8 cellular contexts compared by ENCODE assay signal in the genomic region with DNA sequence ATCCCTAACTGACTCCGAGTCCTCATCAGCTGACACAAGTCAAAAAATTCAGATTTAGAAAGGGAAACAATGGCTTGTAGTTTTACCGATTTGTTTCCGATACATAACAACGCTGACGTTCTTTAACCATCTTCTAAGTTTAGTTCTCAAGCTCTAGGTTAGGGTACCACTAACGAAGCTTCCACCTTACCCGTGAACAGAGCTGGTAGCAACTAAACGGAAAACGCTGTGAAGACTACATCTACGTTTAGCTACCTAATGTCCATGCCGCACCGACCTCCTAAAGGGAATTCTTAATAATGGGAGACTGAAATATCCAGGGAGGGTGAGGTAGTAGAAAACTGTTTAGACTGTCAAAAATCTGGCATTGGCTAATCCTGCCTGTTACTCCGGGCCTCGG. TPM values are rescaled to one million over a fixed set of nuclear protein-coding genes. Genes with fewer than 3 reads are reported as not detected.
A peak's percentile ranks its signal among the peaks of the same experiment; 100 is the strongest.
DNase-seq lines count a peak whose midpoint lies in the region; ATAC-seq and TF ChIP-seq lines count a peak whose summit lies in the region.

No MANE protein-coding gene starts in this region.

- CTCF ChIA-PET in activated naive CD4-positive, alpha-beta T cell treated with anti-CD3 and anti-CD28 coated beads, Interleukin-2, amount 10 ng/mL, durations not matched to agents 7 days and 5 days (lab: Charles Lee), result interaction anchor here (1.4 to 3.6 kb wide), 2 partner anchors 12 kb away, joined by 4 to 15 read pairs; a partner anchor contains a TSS

- peaks cover 34% of the 10 kb centered on the region for H3K36me3 ChIP-seq in lower lobe of right lung
- H3K36me3 ChIP-seq in upper lobe of left lung, result peaks cover 8 to 29% (median 13%) of the 10 kb centered on the region in 4 donors

- intact Hi-C loops in lower lobe of right lung (cut with DNase I), result no loop called here

- peak overlapping the region; percentile 100 for H3K27ac ChIP-seq in lower lobe of right lung
- peak overlapping the region; percentile 95 to 100 (median 98) for H3K27ac ChIP-seq in upper lobe of left lung

- H3K36me3 Mint-ChIP-seq in activated naive CD4-positive, alpha-beta T cell treated with anti-CD3 and anti-CD28 coated beads, Interleukin-2, amount 10 ng/mL, durations not matched to agents 7 days and 5 days, result peaks cover 29% of the 10 kb centered on the region

- peaks cover 51% of the 10 kb centered on the region for H3K4me1 Mint-ChIP-seq in activated naive CD4-positive, alpha-beta T cell treated with anti-CD3 and anti-CD28 coated beads, Interleukin-2, amount 10 ng/mL, durations not matched to agents 7 days and 5 days

- H3K27me3 Mint-ChIP-seq in activated naive CD4-positive, alpha-beta T cell treated with anti-CD3 and anti-CD28 coated beads, Interleukin-2, amount 10 ng/mL, durations not matched to agents 7 days and 5 days, result peaks cover 4% of the 10 kb centered on the region

- DNase-seq in activated naive CD4-positive, alpha-beta T cell treated with anti-CD3 and anti-CD28 coated beads, Interleukin-2, amount 10 ng/mL, durations not matched to agents 7 days and 5 days, result no peak
- DNase-seq in activated naive CD4-positive, alpha-beta T cell treated with Interleukin-2 at 50 U/mL for 16 hours, result no peak
- DNase-seq in astrocyte of the hippocampus (ENCODE audit: low read depth, low spot score) (peak; percentile 16), lower lobe of right lung (no peak), upper lobe of left lung (no peak)

- no peaks in the 10 kb centered on the region for H3K9me3 Mint-ChIP-seq in activated naive CD4-positive, alpha-beta T cell treated with anti-CD3 and anti-CD28 coated beads, Interleukin-2, amount 10 ng/mL, durations not matched to agents 7 days and 5 days

- peaks cover 31% of the 10 kb centered on the region for H3K4me1 ChIP-seq in lower lobe of right lung
- H3K4me1 ChIP-seq in upper lobe of left lung, result peaks cover 24 to 35% (median 30%) of the 10 kb centered on the region in 4 donors

- H3K27ac Mint-ChIP-seq in activated naive CD4-positive, alpha-beta T cell treated with anti-CD3 and anti-CD28 coated beads, Interleukin-2, amount 10 ng/mL, durations not matched to agents 7 days and 5 days, result peak overlapping the region; percentile 96

- TF ChIP-seq EP300 in upper lobe of left lung (IDR thresholded peaks at IDR 0.05), result no peak

- H3K4me3 Mint-ChIP-seq in activated naive CD4-positive, alpha-beta T cell treated with anti-CD3 and anti-CD28 coated beads, Interleukin-2, amount 10 ng/mL, durations not matched to agents 7 days and 5 days, result peak overlapping the region; percentile 89

- H3K27me3 ChIP-seq in lower lobe of right lung (ENCODE audit: low read depth) (no peaks in the 10 kb centered on the region), upper lobe of left lung (no peaks in the 10 kb centered on the region)

- H3K9me3 ChIP-seq in lower lobe of right lung (no peaks in the 10 kb centered on the region), upper lobe of left lung (no peaks in the 10 kb centered on the region)

- H3K4me3 ChIP-seq in lower lobe of right lung (peak overlapping the region; percentile 98), upper lobe of left lung (peak overlapping the region; percentile 70 to 99 (median 86))

- no peak for TF ChIP-seq POLR2A in upper lobe of left lung (IDR thresholded peaks at IDR 0.05)

- ATAC-seq in lower lobe of right lung, result no peak
- no peak for ATAC-seq in upper lobe of left lung (ENCODE audit: low FRiP score in 2 of 2)
- ATAC-seq in GM18909 (IDR thresholded peaks at IDR 0.05; ENCODE audit: poor library complexity, unreplicated experiment), result no peak
- no peak for ATAC-seq in HG02870 (IDR thresholded peaks at IDR 0.05; ENCODE audit: unreplicated experiment)
- ATAC-seq in HG03045 (IDR thresholded peaks at IDR 0.05; ENCODE audit: unreplicated experiment), result no peak

- TF ChIP-seq CTCF in lower lobe of right lung (IDR thresholded peaks at IDR 0.05) (no peak), upper lobe of left lung (IDR thresholded peaks at IDR 0.05) (no peak)

- 8 to 15% methylated on average over 14 of the region's 14 CpGs for WGBS in upper lobe of left lung, 2 donors

RNA-seq across cellular contexts. Expression of a gene that starts 1.0 kb away (rescaled TPM):
- total RNA-seq in lower lobe of right lung (62.3 TPM), upper lobe of left lung (100 to 1,000 TPM in 2 of 6 donors, 10 to 100 TPM in 4; 66.6 to 127 (median 86.1) TPM)

RNA-seq across cellular contexts. Expression of a gene that starts 12.0 kb away (rescaled TPM):
- 23.8 TPM for total RNA-seq in lower lobe of right lung
- 100 to 1,000 TPM in 1 of 6 donors, 10 to 100 TPM in 5; 19.5 to 106 (median 25.2) TPM for total RNA-seq in upper lobe of left lung

RNA-seq across cellular contexts. Expression of a gene that starts 44.4 kb away (rescaled TPM):
- total RNA-seq in lower lobe of right lung (86.5 TPM), upper lobe of left lung (100 to 1,000 TPM in 2 of 6 donors, 10 to 100 TPM in 4; 67.0 to 137 (median 85.1) TPM)

RNA-seq across cellular contexts. Expression of a gene that starts 59.1 kb away (rescaled TPM):
- total RNA-seq in lower lobe of right lung, result 59.5 TPM
- total RNA-seq in upper lobe of left lung, result 10 to 100 TPM; 39.7 to 81.8 (median 56.5) TPM
